ENCODE assay signal across 11 cellular contexts in genomic region chr5:175821790-175822211, GRCh38. TPM values are rescaled to one million over a fixed set of nuclear protein-coding genes. Genes with fewer than 3 reads are reported as not detected.
DNase-seq lines count a peak whose midpoint lies in the region; ATAC-seq, FAIRE-seq and TF ChIP-seq lines count a peak whose summit lies in the region.
"Had no signal": no experiment of that assay in that cellular context is flagged by ENCODE, and none has a peak within 500 bp of the region (broad histone marks: within the 10 kb centered on the region; RNA-seq: fewer than 3 reads in every experiment).

No MANE protein-coding gene starts in this region.

- no peak overlapping the region for H3K27ac ChIP-seq in pancreas

- peak; percentile 12 for DNase-seq in activated naive CD4-positive, alpha-beta T cell treated with Interleukin-2 at 50 U/mL for 16 hours
- no peak for DNase-seq in activated naive CD4-positive, alpha-beta T cell treated with anti-CD3 and anti-CD28 coated beads, Interleukin-2, amount 10 ng/mL, durations not matched to agents 7 days and 5 days
- peak; percentile 34 for DNase-seq in T-helper 2 cell treated with Interferon-gamma antibody and Interleukin-4, amounts not matched to agents 5 μg/mL and 100 μg/mL, for 36 hours (ENCODE audit: low spot score)
- DNase-seq in stimulated activated CD8-positive, alpha-beta memory T cell treated with anti-CD3 and anti-CD28 coated beads, Interleukin-7, amount 100 ng/mL, for 48 hours (ENCODE audit: extremely low read depth in 1 of 2, low read depth in 1 of 2) = peak; percentile 3 to 29
- DNase-seq in NCI-H69 (lab: John Stamatoyannopoulos, UW) = no peak
- DNase-seq in pancreas = no peak
- no peak for DNase-seq in medulla oblongata (ENCODE audit: extremely low spot score)
- DNase-seq: GF-D8, NCI-H1105, OCI-M1 had no signal

- no peaks in the 10 kb centered on the region for H3K9me3 Mint-ChIP-seq in activated naive CD4-positive, alpha-beta T cell treated with anti-CD3 and anti-CD28 coated beads, Interleukin-2, amount 10 ng/mL, durations not matched to agents 7 days and 5 days
- H3K9me3 Mint-ChIP-seq in T-helper 2 cell treated with Interferon-gamma antibody and Interleukin-4, amounts not matched to agents 5 μg/mL and 100 μg/mL, for 36 hours = no peaks in the 10 kb centered on the region

- peak; percentile 68 for ATAC-seq in HG02884 (IDR thresholded peaks at IDR 0.05; ENCODE audit: unreplicated experiment)
- ATAC-seq in pancreas = no peak

- CTCF ChIA-PET in activated naive CD4-positive, alpha-beta T cell treated with anti-CD3 and anti-CD28 coated beads, Interleukin-2, amount 10 ng/mL, durations not matched to agents 7 days and 5 days (lab: Charles Lee) = no interaction called here

- no peaks in the 10 kb centered on the region for H3K4me1 ChIP-seq in pancreas

- peaks cover 35% of the 10 kb centered on the region for H3K27me3 Mint-ChIP-seq in activated naive CD4-positive, alpha-beta T cell treated with anti-CD3 and anti-CD28 coated beads, Interleukin-2, amount 10 ng/mL, durations not matched to agents 7 days and 5 days
- H3K27me3 Mint-ChIP-seq in T-helper 2 cell treated with Interferon-gamma antibody and Interleukin-4, amounts not matched to agents 5 μg/mL and 100 μg/mL, for 36 hours (ENCODE audit: low read depth) = peaks cover 2% of the 10 kb centered on the region

- intact Hi-C loops in pancreas (cut with DNase I) = no loop called here

- FAIRE-seq in pancreas (lab: Jason Lieb, UNC) = no peak

- no peaks in the 10 kb centered on the region for H3K36me3 ChIP-seq in pancreas

- WGBS in pancreas, 2 donors = 49 to 67% methylated on average over 4 of the region's 4 CpGs

- H3K9me3 ChIP-seq in pancreas = no peaks in the 10 kb centered on the region

- H3K36me3 Mint-ChIP-seq in activated naive CD4-positive, alpha-beta T cell treated with anti-CD3 and anti-CD28 coated beads, Interleukin-2, amount 10 ng/mL, durations not matched to agents 7 days and 5 days = no peaks in the 10 kb centered on the region
- no peaks in the 10 kb centered on the region for H3K36me3 Mint-ChIP-seq in T-helper 2 cell treated with Interferon-gamma antibody and Interleukin-4, amounts not matched to agents 5 μg/mL and 100 μg/mL, for 36 hours (ENCODE audit: low read depth)

- H3K27me3 ChIP-seq in pancreas = no peaks in the 10 kb centered on the region

- H3K4me3 Mint-ChIP-seq in activated naive CD4-positive, alpha-beta T cell treated with anti-CD3 and anti-CD28 coated beads, Interleukin-2, amount 10 ng/mL, durations not matched to agents 7 days and 5 days = no peak overlapping the region
- H3K4me3 Mint-ChIP-seq in T-helper 2 cell treated with Interferon-gamma antibody and Interleukin-4, amounts not matched to agents 5 μg/mL and 100 μg/mL, for 36 hours = peak overlapping the region; percentile 38

- H3K27ac Mint-ChIP-seq in activated naive CD4-positive, alpha-beta T cell treated with anti-CD3 and anti-CD28 coated beads, Interleukin-2, amount 10 ng/mL, durations not matched to agents 7 days and 5 days = no peak overlapping the region
- H3K27ac Mint-ChIP-seq in T-helper 2 cell treated with Interferon-gamma antibody and Interleukin-4, amounts not matched to agents 5 μg/mL and 100 μg/mL, for 36 hours = peak overlapping the region; percentile 77

- TF ChIP-seq CTCF in pancreas (IDR thresholded peaks at IDR 0.05) = no peak

- H3K4me1 Mint-ChIP-seq in activated naive CD4-positive, alpha-beta T cell treated with anti-CD3 and anti-CD28 coated beads, Interleukin-2, amount 10 ng/mL, durations not matched to agents 7 days and 5 days = peaks cover 5% of the 10 kb centered on the region
- H3K4me1 Mint-ChIP-seq in T-helper 2 cell treated with Interferon-gamma antibody and Interleukin-4, amounts not matched to agents 5 μg/mL and 100 μg/mL, for 36 hours (ENCODE audit: low read depth) = peaks cover 11% of the 10 kb centered on the region

- H3K4me3 ChIP-seq in pancreas = no peak overlapping the region

RNA-seq across cellular contexts. Expression of gene CPLX2, which starts 49.6 kb away (rescaled TPM):
- 10 to 100 TPM in 1 of 6 donors, 1 to 10 TPM in 5; 2.3 to 13.4 (median 4.3) TPM for total RNA-seq in pancreas
- polyA plus RNA-seq in pancreas = 10 to 100 TPM; 51.9 to 83.9 TPM

Comparison
In these comparisons a context has a peak if more than half of its experiments do, and no peak if none do; other contexts are left out.
1. DNase-seq: peak in activated naive CD4-positive, alpha-beta T cell treated with Interleukin-2 at 50 U/mL for 16 hours (single experiment), T-helper 2 cell treated with Interferon-gamma antibody and Interleukin-4, amounts not matched to agents 5 μg/mL and 100 μg/mL, for 36 hours (single experiment) and stimulated activated CD8-positive, alpha-beta memory T cell treated with anti-CD3 and anti-CD28 coated beads, Interleukin-7, amount 100 ng/mL, for 48 hours (2 of 2); none in activated naive CD4-positive, alpha-beta T cell treated with anti-CD3 and anti-CD28 coated beads, Interleukin-2, amount 10 ng/mL, durations not matched to agents 7 days and 5 days (single experiment), NCI-H69 (single experiment), pancreas (0 of 6) and medulla oblongata (single experiment).